In genomic region chr2:176156959-176157498, GRCh38 we compare ENCODE assay signal across 11 cellular contexts. TPM values are rescaled to one million over a fixed set of nuclear protein-coding genes. Genes with fewer than 3 reads are reported as not detected.
DNase-seq lines count a peak whose midpoint lies in the region; ATAC-seq and TF ChIP-seq lines count a peak whose summit lies in the region.
"Had no signal": no experiment of that assay in that cellular context is flagged by ENCODE, and none has a peak within 500 bp of the region (broad histone marks: within the 10 kb centered on the region; RNA-seq: fewer than 3 reads in every experiment).

Gene HOXD3, plus strand, starts transcription at chr2:176157307. Its CDS starts 11,808 bp downstream, at chr2:176169115.

- H3K27ac Mint-ChIP-seq in Caco-2 (ENCODE audit: unreplicated experiment), result no peak within 1 kb of the TSS

- H3K27me3 Mint-ChIP-seq in Caco-2 (ENCODE audit: insufficient read depth, unreplicated experiment), result peaks cover 18% of the 10 kb centered on the region

- CTCF ChIA-PET in Caco-2 (lab: Charles Lee), result interaction anchor here (0.6 kb wide), 1 partner anchor 112 kb away, joined by 3 read pairs; the partner anchor contains the start of gene MTX2

- peak within 1 kb of the TSS; percentile 42 for H3K4me3 ChIP-seq in Caco-2 (ENCODE audit: low read depth, low read length)
- H3K4me3 ChIP-seq in ectodermal cell (ENCODE audit: insufficient read depth, low read depth, low read length), result no peak within 1 kb of the TSS
- peak within 1 kb of the TSS; percentile 44 for H3K4me3 ChIP-seq in rectal smooth muscle tissue (ENCODE audit: low read length)
- H3K4me3 ChIP-seq: SJSA1 had no signal

- no peaks in the 10 kb centered on the region for H3K9me3 Mint-ChIP-seq in Caco-2 (ENCODE audit: unreplicated experiment)

- DNase-seq in Caco-2 (no peak), NCI-H510A (lab: John Stamatoyannopoulos, UW) (peak; percentile 30), T-helper 9 cell (no peak), iPS-NIHi7 (ENCODE audit: extremely low spot score) (no peak)
- DNase-seq: NCI-H1436 treated with DMSO at 0.1 percent for 48 hours had no signal

- intact Hi-C loops in Caco-2 (cut with micrococcal nuclease; ENCODE audit: unreplicated experiment), result no loop called here

- TF ChIP-seq CTCF in Caco-2 (IDR thresholded peaks at IDR 0.05; ENCODE audit: insufficient read depth in 1 of 2, low read depth in 1 of 2, low read length in 1 of 2, severe bottlenecking in 1 of 2, unreplicated experiment in 1 of 2), result no peak

- H3K9me3 ChIP-seq in Caco-2 (no peaks in the 10 kb centered on the region), ectodermal cell (ENCODE audit: control insufficient read depth, low read length) (no peaks in the 10 kb centered on the region)
- H3K9me3 ChIP-seq: SJSA1 had no signal

- POLR2A ChIA-PET in Caco-2 (lab: Charles Lee), result no interaction called here

- 3% methylated on average over 44 of the region's 44 CpGs for whole genome bisulfite sequencing in ectodermal cell, 2 experiments

- no peaks in the 10 kb centered on the region for H3K36me3 ChIP-seq in Caco-2 (ENCODE audit: control insufficient read depth, insufficient read depth, low read length)
- no peaks in the 10 kb centered on the region for H3K36me3 ChIP-seq in ectodermal cell (ENCODE audit: control insufficient read depth, insufficient read depth, low read length)
- peaks cover 3% of the 10 kb centered on the region for H3K36me3 ChIP-seq in rectal smooth muscle tissue (ENCODE audit: control insufficient read depth, insufficient read depth, low read length)

- no peaks in the 10 kb centered on the region for H3K4me1 ChIP-seq in Caco-2
- H3K4me1 ChIP-seq in ectodermal cell (ENCODE audit: control insufficient read depth, insufficient read depth, low read length), result no peaks in the 10 kb centered on the region
- H3K4me1 ChIP-seq in rectal smooth muscle tissue (ENCODE audit: control insufficient read depth, insufficient read depth, low read length), result no peaks in the 10 kb centered on the region
- H3K4me1 ChIP-seq: SJSA1 had no signal

- no peaks in the 10 kb centered on the region for H3K36me3 Mint-ChIP-seq in Caco-2 (ENCODE audit: insufficient read depth, unreplicated experiment)

- no peak within 1 kb of the TSS for H3K9ac ChIP-seq in rectal smooth muscle tissue (ENCODE audit: low read length)

- H3K4me1 Mint-ChIP-seq in Caco-2 (ENCODE audit: low read depth, unreplicated experiment), result no peaks in the 10 kb centered on the region

- H3K27ac ChIP-seq in ectodermal cell (ENCODE audit: insufficient read depth, low read depth, low read length, poor library complexity, severe bottlenecking), result peak within 1 kb of the TSS; percentile 28
- H3K27ac ChIP-seq in rectal smooth muscle tissue (ENCODE audit: low read depth, low read length), result no peak within 1 kb of the TSS
- H3K27ac ChIP-seq: SJSA1 had no signal

- ATAC-seq in HG03280 (IDR thresholded peaks at IDR 0.05; ENCODE audit: unreplicated experiment) (no peak), GM19328 (IDR thresholded peaks at IDR 0.05; ENCODE audit: unreplicated experiment) (no peak)

- H3K27me3 ChIP-seq in Caco-2 (replicated peaks; ENCODE audit: control insufficient read depth, insufficient read depth, low read length), result no peaks in the 10 kb centered on the region; the same call in 1 of the 2 replicates
- H3K27me3 ChIP-seq in ectodermal cell (ENCODE audit: control insufficient read depth, insufficient read depth, low read length, poor library complexity, severe bottlenecking), result peaks cover 100% of the 10 kb centered on the region
- H3K27me3 ChIP-seq in rectal smooth muscle tissue (ENCODE audit: control insufficient read depth, insufficient read depth, low read length), result peaks cover 34% of the 10 kb centered on the region
- H3K27me3 ChIP-seq: SJSA1 had no signal

- peak within 1 kb of the TSS; percentile 70 for H3K4me3 Mint-ChIP-seq in Caco-2 (ENCODE audit: unreplicated experiment)

- no TSS peak for BruUV-seq in Caco-2 (replicated peaks; lab: Mats Ljungman, UMichigan)

RNA-seq across cellular contexts. Expression of gene HOXD3, which starts in this region (rescaled TPM):
- total RNA-seq in Caco-2 (2022), result 1.2 and 1.5 TPM in 2 replicates
- polyA plus RNA-seq in ectodermal cell (2013, experiment 1 of 4), result 0.54 TPM
- not detected for polyA plus RNA-seq in ectodermal cell (2013, experiment 2 of 4)
- polyA plus RNA-seq in ectodermal cell (2013, experiment 3 of 4), result 1.5 TPM
- 0.61 TPM for polyA plus RNA-seq in ectodermal cell (2013, experiment 4 of 4)
- total RNA-seq: liver had no signal
- polyA plus RNA-seq: liver had no signal
